Comparison of ENCODE assay signal across 9 cellular contexts in genomic region chr4:80610845-80611244, GRCh38.
DNase-seq lines count a peak whose midpoint lies in the region; ATAC-seq, FAIRE-seq and TF ChIP-seq lines count a peak whose summit lies in the region.
"Had no signal": no experiment of that assay in that cellular context is flagged by ENCODE, and none has a peak within 500 bp of the region (broad histone marks: within the 10 kb centered on the region; RNA-seq: fewer than 3 reads in every experiment).

No MANE protein-coding gene starts in this region.

- no peak for TF ChIP-seq CTCF in astrocyte (IDR thresholded peaks at IDR 0.05; ENCODE audit: insufficient read depth, low read depth, low read length)
- no peak for TF ChIP-seq CTCF in pancreas (IDR thresholded peaks at IDR 0.05)
- no peak for TF ChIP-seq CTCF in esophagus squamous epithelium (IDR thresholded peaks at IDR 0.05)
- TF ChIP-seq CTCF in smooth muscle cell (IDR thresholded peaks at IDR 0.05; ENCODE audit: borderline replicate concordance, insufficient read depth, poor library complexity, severe bottlenecking): no peak

- no peaks in the 10 kb centered on the region for H3K27me3 Mint-ChIP-seq in astrocyte (ENCODE audit: low read depth, unreplicated experiment)

- H3K9me3 ChIP-seq in astrocyte (ENCODE audit: insufficient read depth, low read depth, low read length) (no peaks in the 10 kb centered on the region), pancreas (no peaks in the 10 kb centered on the region), esophagus squamous epithelium (no peaks in the 10 kb centered on the region), smooth muscle cell (replicated peaks; ENCODE audit: low read depth) (no peaks in the 10 kb centered on the region)

- H3K4me3 ChIP-seq in astrocyte (ENCODE audit: insufficient read depth, low read depth, low read length) (no peak overlapping the region), pancreas (no peak overlapping the region), esophagus squamous epithelium (no peak overlapping the region), smooth muscle cell (no peak overlapping the region)

- H3K36me3 Mint-ChIP-seq in astrocyte (ENCODE audit: low read depth, unreplicated experiment): no peaks in the 10 kb centered on the region

- peak; percentile 85 for ATAC-seq in GM19395 (IDR thresholded peaks at IDR 0.05; ENCODE audit: unreplicated experiment)
- ATAC-seq in HG03139 (IDR thresholded peaks at IDR 0.05; ENCODE audit: unreplicated experiment): peak; percentile 86
- ATAC-seq in pancreas: no peak

- H3K4me1 Mint-ChIP-seq in astrocyte (ENCODE audit: low read depth, unreplicated experiment): no peaks in the 10 kb centered on the region

- DNase-seq in AG20443 (ENCODE audit: low spot score) (peak; percentile 9), astrocyte (ENCODE audit: low read depth) (peak; percentile 47), pancreas (no peak), esophagus squamous epithelium (lab: John Stamatoyannopoulos, UW) (no peak), hepatic stellate cell (ENCODE audit: low spot score) (no peak), smooth muscle cell (lab: John Stamatoyannopoulos, UW; ENCODE audit: unreplicated experiment) (no peak)
- DNase-seq: GF-D8 had no signal

- intact Hi-C loops in pancreas (cut with DNase I) (no loop called here), esophagus squamous epithelium (cut with DNase I) (no loop called here)

- peaks cover 2% of the 10 kb centered on the region for H3K9me3 Mint-ChIP-seq in astrocyte (ENCODE audit: unreplicated experiment)

- no peaks in the 10 kb centered on the region for H3K4me1 ChIP-seq in astrocyte (ENCODE audit: insufficient read depth, low read length)
- no peaks in the 10 kb centered on the region for H3K4me1 ChIP-seq in pancreas
- no peaks in the 10 kb centered on the region for H3K4me1 ChIP-seq in esophagus squamous epithelium
- H3K4me1 ChIP-seq in smooth muscle cell (ENCODE audit: low read depth): no peaks in the 10 kb centered on the region

- H2AFZ ChIP-seq in astrocyte (ENCODE audit: low read depth, low read length) (no peak overlapping the region), smooth muscle cell (ENCODE audit: low read depth) (no peak overlapping the region)

- H4K20me1 ChIP-seq in astrocyte (ENCODE audit: insufficient read depth, low read length) (no peaks in the 10 kb centered on the region), smooth muscle cell (ENCODE audit: low read depth) (no peaks in the 10 kb centered on the region)

- H3K4me3 Mint-ChIP-seq in astrocyte (ENCODE audit: unreplicated experiment): no peak overlapping the region

- H3K9ac ChIP-seq in astrocyte (ENCODE audit: low read length) (no peak overlapping the region), smooth muscle cell (ENCODE audit: low read depth) (no peak overlapping the region)

- H3K27me3 ChIP-seq in astrocyte (ENCODE audit: insufficient read depth, low read length) (no peaks in the 10 kb centered on the region), pancreas (peaks cover 0 to 36% (median 8%) of the 10 kb centered on the region in 4 donors), esophagus squamous epithelium (no peaks in the 10 kb centered on the region), smooth muscle cell (ENCODE audit: low read depth) (no peaks in the 10 kb centered on the region)

- no peak overlapping the region for H3K4me2 ChIP-seq in astrocyte (ENCODE audit: low read length)
- no peak overlapping the region for H3K4me2 ChIP-seq in smooth muscle cell

- no peaks in the 10 kb centered on the region for H3F3A ChIP-seq in smooth muscle cell (ENCODE audit: low read depth)

- no peaks in the 10 kb centered on the region for H3K79me2 ChIP-seq in astrocyte (ENCODE audit: insufficient read depth, low read length)
- no peaks in the 10 kb centered on the region for H3K79me2 ChIP-seq in smooth muscle cell (ENCODE audit: low read depth)

- WGBS in pancreas, 2 donors: 13 to 16% methylated on average over 2 of the region's 2 CpGs
- 21 to 30% methylated on average over 2 of the region's 2 CpGs for WGBS in esophagus squamous epithelium, 2 donors
- WGBS in smooth muscle cell (ENCODE audit: low lambda C conversion rate): 64% methylated on average over 2 of the region's 2 CpGs

- no peak overlapping the region for H3K27ac ChIP-seq in astrocyte (ENCODE audit: low read depth, low read length)
- H3K27ac ChIP-seq in pancreas: no peak overlapping the region
- H3K27ac ChIP-seq in esophagus squamous epithelium: no peak overlapping the region
- H3K27ac ChIP-seq in smooth muscle cell (ENCODE audit: low read depth): no peak overlapping the region

- H3K27ac Mint-ChIP-seq in astrocyte (ENCODE audit: unreplicated experiment): no peak overlapping the region

- FAIRE-seq in astrocyte (lab: Jason Lieb, UNC): no peak
- no peak for FAIRE-seq in pancreas (lab: Jason Lieb, UNC)

- TF ChIP-seq POLR2A in esophagus squamous epithelium (IDR thresholded peaks at IDR 0.05): no peak

- no peaks in the 10 kb centered on the region for H3K36me3 ChIP-seq in astrocyte (ENCODE audit: insufficient read depth, low read length)
- H3K36me3 ChIP-seq in pancreas: no peaks in the 10 kb centered on the region
- H3K36me3 ChIP-seq in esophagus squamous epithelium: no peaks in the 10 kb centered on the region
- H3K36me3 ChIP-seq in smooth muscle cell (ENCODE audit: low read depth): no peaks in the 10 kb centered on the region

Comparison
In these comparisons a context has a peak if more than half of its experiments do, and no peak if none do; other contexts are left out.
1. DNase-seq: peak in AG20443 (single experiment) and astrocyte (single experiment); none in pancreas (0 of 6), esophagus squamous epithelium (single experiment), hepatic stellate cell (single experiment) and smooth muscle cell (single experiment).
2. ATAC-seq: peak in GM19395 (single experiment) and HG03139 (single experiment); none in pancreas (0 of 4).